In the genomic region with DNA sequence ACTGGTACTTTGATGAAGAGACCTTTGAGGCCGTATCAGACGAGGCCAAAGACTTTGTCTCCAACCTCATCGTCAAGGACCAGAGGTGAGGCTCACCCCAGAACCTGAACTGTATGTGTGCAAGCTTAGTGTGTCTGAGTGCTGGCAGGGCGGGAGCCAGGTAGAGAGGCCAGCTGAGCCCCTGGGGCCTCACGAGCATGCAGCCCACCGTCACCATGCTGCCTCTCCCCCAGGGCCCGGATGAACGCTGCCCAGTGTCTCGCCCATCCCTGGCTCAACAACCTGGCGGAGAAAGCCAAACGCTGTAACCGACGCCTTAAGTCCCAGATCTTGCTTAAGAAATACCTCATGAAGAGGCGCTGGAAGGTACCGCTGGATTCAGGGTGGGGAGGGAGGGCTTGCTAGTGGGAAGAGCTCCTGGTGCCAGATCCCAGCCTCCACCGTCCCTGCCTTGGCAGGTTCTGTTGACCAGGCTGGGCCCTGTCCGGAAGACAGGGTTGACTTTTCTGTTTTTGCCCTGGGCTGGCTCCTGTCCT, we compare ENCODE assay signal across 18 cellular contexts. TPM values are rescaled to one million over a fixed set of nuclear protein-coding genes. Genes with fewer than 3 reads are reported as not detected.
"Had no signal": no experiment of that assay in that cellular context is flagged by ENCODE, and none has a peak within 500 bp of the region (broad histone marks: within the 10 kb centered on the region; RNA-seq: fewer than 3 reads in every experiment).

No MANE protein-coding gene starts in this region.

- DNase-seq: activated CD4-positive, alpha-beta T cell treated with anti-CD3 and anti-CD28 coated beads for 4 hours; activated CD8-positive, alpha-beta memory T cell treated with anti-CD3 and anti-CD28 coated beads for 24 hours; activated naive CD4-positive, alpha-beta T cell treated with anti-CD3 and anti-CD28 coated beads, Interleukin-2, amount 50 U/mL, for 16 hours; activated T-cell treated with anti-CD3 and anti-CD28 coated beads for 4 hours; aorta; central memory CD4-positive, alpha-beta T cell; Karpas-422; NCI-H1105 treated with DMSO at 0.1 percent for 48 hours; NCI-H1436 treated with DMSO at 0.1 percent for 48 hours; NCI-H187; NCI-H2081; NCI-H446; NCI-H524; SIG-M5; T-helper 1 cell; WERI-Rb-1 had no signal

- H3K36me3 ChIP-seq: WERI-Rb-1 had no signal

- H3K27ac ChIP-seq: WERI-Rb-1 had no signal

RNA-seq across cellular contexts. Expression of a gene that starts 12.7 kb away (rescaled TPM):
- total RNA-seq: bronchial epithelial cell had no signal

RNA-seq across cellular contexts. Expression of a gene that starts 13.6 kb away (rescaled TPM):
- total RNA-seq: bronchial epithelial cell; T-helper 2 cell treated with Interferon-gamma antibody and Interleukin-4, amounts not matched to agents 100 ng/mL and 5 ng/mL, for 36 hours had no signal

RNA-seq across cellular contexts. Expression of a gene that starts 38.5 kb away (rescaled TPM):
- total RNA-seq: bronchial epithelial cell; T-helper 2 cell treated with Interferon-gamma antibody and Interleukin-4, amounts not matched to agents 100 ng/mL and 5 ng/mL, for 36 hours had no signal

RNA-seq across cellular contexts. Expression of a gene that starts 38.6 kb away (rescaled TPM):
- total RNA-seq: bronchial epithelial cell; T-helper 2 cell treated with Interferon-gamma antibody and Interleukin-4, amounts not matched to agents 100 ng/mL and 5 ng/mL, for 36 hours had no signal
